Comparison of ENCODE assay signal across 8 cellular contexts in genomic region chr15:61227269-61228024, GRCh38. TPM values are rescaled to one million over a fixed set of nuclear protein-coding genes. Genes with fewer than 3 reads are reported as not detected.
DNase-seq lines count a peak whose midpoint lies in the region; ATAC-seq, FAIRE-seq and TF ChIP-seq lines count a peak whose summit lies in the region.

No MANE protein-coding gene starts in this region.

- no peaks in the 10 kb centered on the region for H3K9me1 ChIP-seq in keratinocyte (ENCODE audit: control insufficient read depth, extremely low read depth, insufficient read depth, low read length)

- H3K4me2 ChIP-seq in MM.1S (ENCODE audit: low read depth, low read length) (peak overlapping the region; percentile 86), mammary epithelial cell (ENCODE audit: insufficient read depth, low read depth, low read length) (peak overlapping the region; percentile 99), keratinocyte (ENCODE audit: control insufficient read depth, extremely low read depth, insufficient read depth, low read depth, low read length) (peak overlapping the region; percentile 88)

- in situ Hi-C loops in mammary epithelial cell (cut with MboI; ENCODE audit: low sequenced_read_pairs in 2 of 2): no loop called here

- peak overlapping the region; percentile 60 to 67 for H3K4me3 Mint-ChIP-seq in stimulated activated naive CD8-positive, alpha-beta T cell treated with anti-CD3 and anti-CD28 coated beads, Interleukin-15, amount 100 ng/mL, for 72 hours
- peak overlapping the region in 1 of 2 donors; percentile 87 for H3K4me3 Mint-ChIP-seq in CD14-positive monocyte

- H3K79me2 ChIP-seq in MM.1S (ENCODE audit: low read length): no peaks in the 10 kb centered on the region
- peaks cover 10% of the 10 kb centered on the region for H3K79me2 ChIP-seq in mammary epithelial cell (ENCODE audit: insufficient read depth, low read length)
- H3K79me2 ChIP-seq in keratinocyte (ENCODE audit: control insufficient read depth, insufficient read depth, low read length): no peaks in the 10 kb centered on the region

- DNase-seq in DMS53 treated with DMSO at 0.1 percent for 48 hours (lab: John Stamatoyannopoulos, UW; ENCODE audit: unreplicated experiment): peak; percentile 30
- DNase-seq in MM.1S: no peak
- DNase-seq in mammary epithelial cell: peak; percentile 52
- DNase-seq in keratinocyte (ENCODE audit: low read depth, low spot score): no peak
- no peak for DNase-seq in stimulated activated naive CD8-positive, alpha-beta T cell treated with anti-CD3 and anti-CD28 coated beads, Interleukin-15, amount 100 ng/mL, for 72 hours
- no peak for DNase-seq in CD14-positive monocyte (ENCODE audit: low spot score)
- no peak for DNase-seq in T-helper 9 cell

- no peaks in the 10 kb centered on the region for H3K9me3 ChIP-seq in MM.1S (replicated peaks; ENCODE audit: insufficient read depth, low read length)
- H3K9me3 ChIP-seq in mammary epithelial cell (replicated peaks; ENCODE audit: insufficient read depth, low read length): no peaks in the 10 kb centered on the region
- H3K9me3 ChIP-seq in keratinocyte (ENCODE audit: control insufficient read depth, low read depth, low read length): no peaks in the 10 kb centered on the region

- H4K20me1 ChIP-seq in MM.1S (ENCODE audit: insufficient read depth, low read length): no peaks in the 10 kb centered on the region
- no peaks in the 10 kb centered on the region for H4K20me1 ChIP-seq in mammary epithelial cell (ENCODE audit: insufficient read depth, low read length)
- no peaks in the 10 kb centered on the region for H4K20me1 ChIP-seq in keratinocyte (ENCODE audit: control insufficient read depth, extremely low read depth, insufficient read depth, low read length)

- H3F3A ChIP-seq in MM.1S (ENCODE audit: insufficient read depth, low read length): no peaks in the 10 kb centered on the region

- H3K9ac ChIP-seq in MM.1S (ENCODE audit: low read length) (no peak overlapping the region), mammary epithelial cell (ENCODE audit: insufficient read depth, low read length) (no peak overlapping the region), keratinocyte (ENCODE audit: control insufficient read depth, extremely low read depth, insufficient read depth, low read length) (no peak overlapping the region)

- H3K27ac ChIP-seq in MM.1S (ENCODE audit: low read length): no peak overlapping the region
- no peak overlapping the region for H3K27ac ChIP-seq in mammary epithelial cell (ENCODE audit: insufficient read depth, low read depth, low read length)
- H3K27ac ChIP-seq in keratinocyte (ENCODE audit: control insufficient read depth, insufficient read depth, low read length): no peak overlapping the region

- H3K9me3 Mint-ChIP-seq in stimulated activated naive CD8-positive, alpha-beta T cell treated with anti-CD3 and anti-CD28 coated beads, Interleukin-15, amount 100 ng/mL, for 72 hours: no peaks in the 10 kb centered on the region
- peaks cover 0 to 20% (median 2%) of the 10 kb centered on the region in 7 donors for H3K9me3 Mint-ChIP-seq in CD14-positive monocyte

- H3K4me3 ChIP-seq in MM.1S (ENCODE audit: low read length) (peak overlapping the region; percentile 70), mammary epithelial cell (replicated peaks in 1 of 3; ENCODE audit: insufficient read depth in 1 of 3, low read depth in 2 of 3, low read length in 3 of 3) (peak overlapping the region; percentile 65 to 92 (median 69)), keratinocyte (ENCODE audit: control insufficient read depth in 2 of 3, extremely low read depth in 1 of 3, insufficient read depth in 2 of 3, low read depth in 1 of 3, low read length in 3 of 3) (peak overlapping the region; percentile 57 to 79 (median 62))

- dilution Hi-C loops in mammary epithelial cell (cut with HindIII; ENCODE audit: low sequenced_read_pairs): no loop called here
- dilution Hi-C loops in keratinocyte (cut with MboI; ENCODE audit: extremely low pct_ligation_motif_present, low sequenced_read_pairs): no loop called here

- H3K4me1 Mint-ChIP-seq in stimulated activated naive CD8-positive, alpha-beta T cell treated with anti-CD3 and anti-CD28 coated beads, Interleukin-15, amount 100 ng/mL, for 72 hours: peaks cover 14% of the 10 kb centered on the region
- H3K4me1 Mint-ChIP-seq in CD14-positive monocyte: peaks cover 2% of the 10 kb centered on the region

- no peaks in the 10 kb centered on the region for H3K36me3 ChIP-seq in MM.1S (replicated peaks; ENCODE audit: insufficient read depth, low read length)
- no peaks in the 10 kb centered on the region for H3K36me3 ChIP-seq in mammary epithelial cell (ENCODE audit: insufficient read depth, low read length)
- no peaks in the 10 kb centered on the region for H3K36me3 ChIP-seq in keratinocyte (ENCODE audit: control insufficient read depth in 2 of 2, extremely low read depth in 1 of 2, insufficient read depth in 2 of 2, low read length in 2 of 2)

- H3K27me3 ChIP-seq in MM.1S (replicated peaks; ENCODE audit: insufficient read depth, low read length): no peaks in the 10 kb centered on the region
- no peaks in the 10 kb centered on the region for H3K27me3 ChIP-seq in mammary epithelial cell (ENCODE audit: insufficient read depth, low read length)
- H3K27me3 ChIP-seq in keratinocyte (ENCODE audit: control insufficient read depth, extremely low read depth, insufficient read depth, low read length): peaks cover 16% of the 10 kb centered on the region

- no peak overlapping the region for H3K27ac Mint-ChIP-seq in stimulated activated naive CD8-positive, alpha-beta T cell treated with anti-CD3 and anti-CD28 coated beads, Interleukin-15, amount 100 ng/mL, for 72 hours
- no peak overlapping the region for H3K27ac Mint-ChIP-seq in CD14-positive monocyte

- TF ChIP-seq CTCF in MM.1S (IDR thresholded peaks at IDR 0.05; ENCODE audit: low read length): no peak
- no peak for TF ChIP-seq CTCF in mammary epithelial cell (conservative IDR thresholded peaks at IDR 0.05 in 1 of 2, IDR thresholded peaks at IDR 0.05 in 1 of 2; ENCODE audit: extremely low read depth in 1 of 2, insufficient read depth in 1 of 2, low read depth in 1 of 2, low read length in 2 of 2)
- no peak for TF ChIP-seq CTCF in keratinocyte (optimal IDR thresholded peaks at IDR 0.05 in 1 of 3, IDR thresholded peaks at IDR 0.05 in 1 of 3, conservative IDR thresholded peaks at IDR 0.05 in 1 of 3; ENCODE audit: extremely low read depth in 1 of 3, insufficient read depth in 2 of 3, low read length in 3 of 3)
- no peak for TF ChIP-seq CTCF in CD14-positive monocyte (IDR thresholded peaks at IDR 0.05)

- intact Hi-C loops in mammary epithelial cell (cut with micrococcal nuclease): no loop called here
- intact Hi-C loops in CD14-positive monocyte (cut with micrococcal nuclease): no loop called here

- 6% methylated on average over 20 of the region's 40 CpGs for WGBS in mammary epithelial cell (ENCODE audit: low coverage, missing lambda C conversion rate)

- CTCF ChIA-PET in mammary epithelial cell (lab: Charles Lee; ENCODE audit: low non-redundant PET): interaction anchor here (0.6 to 0.9 kb wide), 3 partner anchors 32 to 1242 kb away, joined by 3 to 6 read pairs (median 3); no protein-coding TSS in a partner anchor

- BruUV-seq in mammary epithelial cell (replicated peaks; lab: Mats Ljungman, UMichigan): no TSS peak

- ATAC-seq in stimulated activated naive CD8-positive, alpha-beta T cell treated with anti-CD3 and anti-CD28 coated beads, Interleukin-15, amount 100 ng/mL, for 72 hours: no peak
- ATAC-seq in HG03025 (IDR thresholded peaks at IDR 0.05; ENCODE audit: low FRiP score, unreplicated experiment): no peak

- no peaks in the 10 kb centered on the region for H3K36me3 Mint-ChIP-seq in CD14-positive monocyte

- H2AFZ ChIP-seq in MM.1S (ENCODE audit: low read length) (peak overlapping the region; percentile 70; the same call in 1 of the 2 replicates), mammary epithelial cell (ENCODE audit: low read depth, low read length) (peak overlapping the region; percentile 89), keratinocyte (ENCODE audit: control insufficient read depth, low read length) (peak overlapping the region; percentile 24)

- no peaks in the 10 kb centered on the region for H3K9me2 ChIP-seq in MM.1S (replicated peaks; ENCODE audit: insufficient read depth, low read length)

- peaks cover 90% of the 10 kb centered on the region for H3K27me3 Mint-ChIP-seq in stimulated activated naive CD8-positive, alpha-beta T cell treated with anti-CD3 and anti-CD28 coated beads, Interleukin-15, amount 100 ng/mL, for 72 hours
- peaks cover 56 to 77% (median 69%) of the 10 kb centered on the region in 3 donors for H3K27me3 Mint-ChIP-seq in CD14-positive monocyte (ENCODE audit: low read depth in 3 of 3)

- no peak for FAIRE-seq in keratinocyte (lab: Jason Lieb, UNC)

- H3K4me1 ChIP-seq in MM.1S (ENCODE audit: low read length) (no peaks in the 10 kb centered on the region), mammary epithelial cell (ENCODE audit: insufficient read depth, low read length) (no peaks in the 10 kb centered on the region), keratinocyte (ENCODE audit: control insufficient read depth, extremely low read depth, insufficient read depth, low read length) (no peaks in the 10 kb centered on the region)

RNA-seq across cellular contexts. Expression of gene RORA, which starts 1.7 kb away (rescaled TPM):
- total RNA-seq in mammary epithelial cell: 10 to 100 TPM in 1 of 2 donors, 1 to 10 TPM in 1; 4.5 to 11.7 TPM
- polyA plus RNA-seq in mammary epithelial cell (2.3 TPM), keratinocyte (4.5 to 10.0 TPM (median 8.9 TPM) in 3 replicates), CD14-positive monocyte (under 1 TPM; 0.23 to 0.31 TPM)
- polyA minus RNA-seq in mammary epithelial cell (0.62 TPM), keratinocyte (16.1 to 34.8 TPM (median 27.9 TPM) in 3 replicates)
- 89.8 TPM for polyA plus RNA-seq in keratinocyte (2011; ENCODE audit: low read depth)
- polyA plus RNA-seq in keratinocyte (2011; cell fraction: cytosol; rRNA removed): 4.5 and 5.0 TPM in 2 replicates
- polyA plus RNA-seq in keratinocyte (2011; cell fraction: nucleus; rRNA removed): 9.1 and 11.3 TPM in 2 replicates
- 3.7 and 40.4 TPM in 2 replicates for polyA plus RNA-seq in keratinocyte (2012; ENCODE audit: low replicate concordance)
- 13.6 TPM for polyA minus RNA-seq in keratinocyte (2011; cell fraction: cytosol; rRNA and poly(A)+ RNA removed)
- polyA minus RNA-seq in keratinocyte (2011; cell fraction: nucleus; rRNA and poly(A)+ RNA removed): 18.0 and 46.1 TPM in 2 replicates

Comparison
In these comparisons a context has a peak if more than half of its experiments do, and no peak if none do; other contexts are left out.
1. DNase-seq: peak in DMS53 treated with DMSO at 0.1 percent for 48 hours (single experiment) and mammary epithelial cell (single experiment); none in MM.1S (single experiment), keratinocyte (single experiment), stimulated activated naive CD8-positive, alpha-beta T cell treated with anti-CD3 and anti-CD28 coated beads, Interleukin-15, amount 100 ng/mL, for 72 hours (0 of 2), CD14-positive monocyte (single experiment) and T-helper 9 cell (single experiment).
2. H2AFZ ChIP-seq: peak in every context shown above with its lines; median percentile 89 in mammary epithelial cell; 70 in MM.1S; 24 in keratinocyte.
3. Peak in every context shown above with its lines, with median percentiles within 50 percentile points of each other: H3K4me2 ChIP-seq and H3K4me3 ChIP-seq.